ENCODE assay signal across 9 cellular contexts in the genomic region with DNA sequence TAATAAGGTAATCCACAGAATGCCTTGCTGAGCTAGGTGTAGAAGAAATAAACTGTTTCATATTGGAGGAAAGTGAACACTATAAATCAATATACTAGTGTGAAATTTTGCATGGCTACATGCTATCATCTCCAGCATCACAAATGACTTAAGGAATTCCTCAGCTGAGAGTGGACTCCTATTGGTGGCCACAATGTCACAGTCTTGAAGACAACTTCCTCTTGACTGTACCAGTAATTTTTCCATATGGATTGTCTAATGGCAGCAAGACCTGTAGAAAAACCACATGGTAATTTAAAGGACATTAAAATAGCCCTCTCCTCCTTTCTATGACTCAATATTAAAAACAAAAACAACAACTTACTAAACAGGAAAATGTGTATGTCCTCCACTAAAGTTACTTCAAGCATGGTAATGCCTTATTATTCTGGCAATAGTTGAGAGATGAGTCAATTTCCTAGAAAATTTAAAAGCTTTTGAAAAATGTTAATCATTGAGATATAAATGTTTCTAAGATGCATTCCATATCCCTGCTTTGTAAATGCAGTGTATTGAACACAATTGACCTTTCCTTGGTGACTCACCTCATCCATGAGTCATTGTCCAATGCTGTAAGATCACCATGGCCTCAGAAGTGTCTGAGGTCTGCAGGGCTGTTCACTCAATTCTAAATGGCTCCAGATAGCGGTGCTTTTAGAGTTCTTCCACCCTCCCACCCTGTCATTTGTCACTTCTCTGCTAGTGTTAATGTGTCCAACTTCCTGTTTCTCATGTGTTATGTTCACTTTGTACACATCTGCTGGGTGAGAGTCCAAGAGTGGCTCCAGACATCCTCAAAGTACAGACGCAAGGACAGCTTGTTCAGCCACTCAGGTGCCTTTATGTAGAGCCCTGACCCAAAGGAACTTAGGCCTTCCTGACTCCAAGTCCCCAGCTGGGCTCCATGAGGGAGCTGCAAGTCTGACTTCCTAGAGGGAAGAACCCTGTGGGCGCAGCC. TPM values are rescaled to one million over a fixed set of nuclear protein-coding genes. Genes with fewer than 3 reads are reported as not detected.
DNase-seq lines count a peak whose midpoint lies in the region; ATAC-seq, FAIRE-seq and TF ChIP-seq lines count a peak whose summit lies in the region.
"Had no signal": no experiment of that assay in that cellular context is flagged by ENCODE, and none has a peak within 500 bp of the region (broad histone marks: within the 10 kb centered on the region; RNA-seq: fewer than 3 reads in every experiment).

No MANE protein-coding gene starts in this region.

- TF ChIP-seq CTCF in GM10248 (IDR thresholded peaks at IDR 0.05; ENCODE audit: control extremely low read depth, extremely low read depth, low read depth, missing control alignments): no peak
- no peak for TF ChIP-seq CTCF in NB4 (IDR thresholded peaks at IDR 0.05; ENCODE audit: low read depth, low read length)
- no peak for TF ChIP-seq CTCF in breast epithelium (IDR thresholded peaks at IDR 0.05)
- TF ChIP-seq CTCF in pancreas (IDR thresholded peaks at IDR 0.05): no peak

- H3K27me3 ChIP-seq in breast epithelium (no peaks in the 10 kb centered on the region), pancreas (no peaks in the 10 kb centered on the region)

- CTCF ChIA-PET in GM10248 (lab: Yijun Ruan, JAX): interaction anchor here (1.2 to 1.4 kb wide), 2 partner anchors 10 to 21 kb away, joined by 3 to 5 read pairs; no protein-coding TSS in a partner anchor

- no peak for TF ChIP-seq POLR2A in NB4 (IDR thresholded peaks at IDR 0.05; ENCODE audit: extremely low read depth, insufficient read length)
- TF ChIP-seq POLR2A in breast epithelium (IDR thresholded peaks at IDR 0.05): no peak

- POLR2A ChIA-PET in GM10248 (lab: Yijun Ruan, JAX): no interaction called here

- peak overlapping the region; percentile 60 to 62 for H3K27ac ChIP-seq in breast epithelium
- peak overlapping the region in 1 of 4 donors; percentile 44 for H3K27ac ChIP-seq in pancreas
- H3K27ac ChIP-seq: KMS-11 had no signal

- no peaks in the 10 kb centered on the region for H3K4me1 ChIP-seq in breast epithelium
- peaks cover 0 to 7% (median 0%) of the 10 kb centered on the region in 3 donors for H3K4me1 ChIP-seq in pancreas

- no peak overlapping the region for H3K4me3 ChIP-seq in NB4 (ENCODE audit: low read depth, low read length)
- H3K4me3 ChIP-seq in breast epithelium: no peak overlapping the region
- H3K4me3 ChIP-seq in pancreas: no peak overlapping the region

- WGBS in pancreas, 2 donors: 53 to 55% methylated on average over 3 of the region's 3 CpGs

- peak; percentile 66 to 93 (median 85) for ATAC-seq in pancreas
- no peak for ATAC-seq in GM19328 (IDR thresholded peaks at IDR 0.05; ENCODE audit: unreplicated experiment)
- ATAC-seq in Right ventricle myocardium inferior: no peak
- no peak for ATAC-seq in HG02852 (IDR thresholded peaks at IDR 0.05; ENCODE audit: unreplicated experiment)

- H3K36me3 ChIP-seq in breast epithelium (no peaks in the 10 kb centered on the region), pancreas (no peaks in the 10 kb centered on the region)

- intact Hi-C loops in breast epithelium (cut with DNase I; ENCODE audit: low total_unique reads): no loop called here
- intact Hi-C loops in pancreas (cut with DNase I): no loop called here
- intact Hi-C loops in Right ventricle myocardium inferior (cut with DNase I): no loop called here

- peak; percentile 6 for DNase-seq in GM10248 (ENCODE audit: extremely low spot score)
- DNase-seq in NB4 (ENCODE audit: low read depth): peak; percentile 74
- no peak for DNase-seq in breast epithelium (ENCODE audit: low spot score in 2 of 2)
- DNase-seq in pancreas: peak in 3 of 6 donors; percentile 22 to 46 (median 22)
- no peak for DNase-seq in NCI-H2107 treated with DMSO at 0.1 percent for 48 hours (lab: John Stamatoyannopoulos, UW; ENCODE audit: unreplicated experiment)
- no peak for DNase-seq in Right ventricle myocardium inferior (ENCODE audit: missing footprints)

- no peaks in the 10 kb centered on the region for H3K9me3 ChIP-seq in breast epithelium
- no peaks in the 10 kb centered on the region for H3K9me3 ChIP-seq in pancreas

- FAIRE-seq in pancreas (lab: Jason Lieb, UNC): no peak

RNA-seq across cellular contexts. Expression of a gene that starts 32.8 kb away (rescaled TPM):
- total RNA-seq in breast epithelium (1 to 10 TPM in 2 of 3 donors, not detected in 1; 1.3 to 7.2 TPM), pancreas (under 1 TPM in 2 of 6 donors, not detected in 4; 0.15 to 0.59 TPM), Right ventricle myocardium inferior (not detected)
- polyA plus RNA-seq in pancreas: under 1 TPM; 0.15 to 0.16 TPM

Comparison
In these comparisons a context has a peak if more than half of its experiments do, and no peak if none do; other contexts are left out.
1. DNase-seq: peak in GM10248 (single experiment) and NB4 (single experiment); none in breast epithelium (0 of 2), NCI-H2107 treated with DMSO at 0.1 percent for 48 hours (single experiment) and Right ventricle myocardium inferior (single experiment).
2. ATAC-seq: peak in pancreas (4 of 4); none in GM19328 (single experiment), Right ventricle myocardium inferior (single experiment) and HG02852 (single experiment).